ENCODE assay signal across 25 cellular contexts in the genomic region with DNA sequence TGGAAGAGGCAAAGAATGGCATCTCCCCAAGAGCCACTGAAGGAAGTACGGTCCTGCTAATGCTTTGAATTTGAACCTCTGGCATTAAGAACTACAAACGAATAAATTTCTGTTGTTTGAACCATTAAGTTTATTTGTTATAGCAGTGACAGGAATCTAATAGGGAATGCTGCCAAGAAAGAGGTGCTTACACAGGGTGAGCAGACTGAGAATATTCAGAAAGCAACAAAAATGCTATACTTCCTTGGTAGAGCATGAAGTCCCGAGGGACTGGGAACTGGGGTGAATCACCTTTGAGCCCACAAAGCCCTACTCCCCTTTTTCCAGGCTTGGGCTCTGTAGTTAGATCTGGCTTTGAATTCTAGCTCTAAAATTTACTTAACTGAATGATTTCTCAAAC.
"Had no signal": no experiment of that assay in that cellular context is flagged by ENCODE, and none has a peak within 500 bp of the region (broad histone marks: within the 10 kb centered on the region; RNA-seq: fewer than 3 reads in every experiment).

No MANE protein-coding gene starts in this region.

- H3K4me3 ChIP-seq: gastrocnemius medialis, right atrium auricular region, tibial nerve had no signal

- H3K9me3 ChIP-seq: gastrocnemius medialis, right atrium auricular region, tibial nerve had no signal

- H3K27ac ChIP-seq: gastrocnemius medialis, right atrium auricular region, tibial nerve had no signal

- H3K4me3 Mint-ChIP-seq: activated B cell treated with CpG ODN at 0.5 μM for 24 hours; activated CD4-positive, alpha-beta T cell treated with anti-CD3 and anti-CD28 coated beads for 36 hours; activated T-cell treated with anti-CD3 and anti-CD28 coated beads, Interleukin-2, amount 50 U/mL, for 24 hours; activated T-helper 17 cell treated with anti-CD3 and anti-CD28 coated beads, Interleukin-2, amount 50 U/mL, for 72 hours; memory B cell had no signal

- H3K4me1 Mint-ChIP-seq: activated CD4-positive, alpha-beta T cell treated with anti-CD3 and anti-CD28 coated beads for 36 hours; activated T-helper 17 cell treated with anti-CD3 and anti-CD28 coated beads, Interleukin-2, amount 50 U/mL, for 72 hours; memory B cell had no signal

- H3K9me3 Mint-ChIP-seq: activated B cell treated with CpG ODN at 0.5 μM for 24 hours; activated naive CD4-positive, alpha-beta T cell treated with anti-CD3 and anti-CD28 coated beads, Interleukin-2, amount 50 U/mL, for 72 hours; activated T-cell treated with anti-CD3 and anti-CD28 coated beads, Interleukin-2, amount 50 U/mL, for 24 hours; activated T-helper 17 cell treated with anti-CD3 and anti-CD28 coated beads, Interleukin-2, amount 50 U/mL, for 72 hours; memory B cell had no signal

- ATAC-seq: activated CD4-positive, alpha-beta T cell treated with anti-CD3 and anti-CD28 coated beads for 36 hours; activated naive CD4-positive, alpha-beta T cell treated with anti-CD3 and anti-CD28 coated beads, Interleukin-2, amount 50 U/mL, for 72 hours; activated T-helper 17 cell treated with anti-CD3 and anti-CD28 coated beads, Interleukin-2, amount 50 U/mL, for 72 hours; esophagus mucosa; gastrocnemius medialis; left cardiac atrium; stimulated activated naive CD8-positive, alpha-beta T cell treated with anti-CD3 and anti-CD28 coated beads, Interleukin-15, Interleukin-2, amounts not matched to agents 100 U/mL and 50 U/mL, for 24 hours had no signal

- H3K27ac Mint-ChIP-seq: activated B cell treated with CpG ODN at 0.5 μM for 24 hours; activated CD4-positive, alpha-beta T cell treated with anti-CD3 and anti-CD28 coated beads for 36 hours; activated naive CD4-positive, alpha-beta T cell treated with anti-CD3 and anti-CD28 coated beads, Interleukin-2, amount 50 U/mL, for 72 hours; activated T-cell treated with anti-CD3 and anti-CD28 coated beads, Interleukin-2, amount 50 U/mL, for 24 hours; activated T-helper 17 cell treated with anti-CD3 and anti-CD28 coated beads, Interleukin-2, amount 50 U/mL, for 72 hours; memory B cell had no signal

- H3K36me3 Mint-ChIP-seq: activated naive CD4-positive, alpha-beta T cell treated with anti-CD3 and anti-CD28 coated beads, Interleukin-2, amount 50 U/mL, for 72 hours; memory B cell had no signal

- H3K27me3 ChIP-seq: gastrocnemius medialis, right atrium auricular region, tibial nerve had no signal

- H3K4me1 ChIP-seq: right atrium auricular region, tibial nerve had no signal

- H3K36me3 ChIP-seq: gastrocnemius medialis had no signal

- FAIRE-seq: colon, urothelium cell line had no signal

- H3K27me3 Mint-ChIP-seq: activated B cell treated with CpG ODN at 0.5 μM for 24 hours; activated CD4-positive, alpha-beta T cell treated with anti-CD3 and anti-CD28 coated beads for 36 hours; activated T-cell treated with anti-CD3 and anti-CD28 coated beads, Interleukin-2, amount 50 U/mL, for 24 hours; activated T-helper 17 cell treated with anti-CD3 and anti-CD28 coated beads, Interleukin-2, amount 50 U/mL, for 72 hours; memory B cell had no signal

- DNase-seq: activated B cell treated with CpG ODN at 0.5 μM for 24 hours; activated CD4-positive, alpha-beta T cell treated with anti-CD3 and anti-CD28 coated beads for 36 hours; activated CD4-positive, alpha-beta T cell treated with anti-CD3 and anti-CD28 coated beads, Interleukin-2, amount 50 U/mL, for 4 hours; activated CD8-positive, alpha-beta memory T cell treated with anti-CD3 and anti-CD28 coated beads for 24 hours; activated CD8-positive, alpha-beta memory T cell treated with anti-CD3 and anti-CD28 coated beads, Interleukin-2, amount 50 U/mL, for 4 hours; activated T-cell treated with anti-CD3 and anti-CD28 coated beads, Interleukin-2, amount 50 U/mL, for 24 hours; aorta; central memory CD4-positive, alpha-beta T cell; effector memory CD4-positive, alpha-beta T cell; gastrocnemius medialis; hippocampal formation; left cardiac atrium; nucleus accumbens; stimulated activated CD4-positive, alpha-beta T cell treated with anti-CD3 and anti-CD28 coated beads, Interleukin-12 subunit alpha, Interleukin-12 subunit beta, amount 100 ng/mL, for 4 hours; stimulated activated CD4-positive, alpha-beta T cell treated with anti-CD3 and anti-CD28 coated beads, Interleukin-4, amount 100 ng/mL, for 4 hours; stimulated activated naive CD8-positive, alpha-beta T cell treated with anti-CD3 and anti-CD28 coated beads, Interleukin-15, Interleukin-2, amounts not matched to agents 100 U/mL and 50 U/mL, for 24 hours; T-helper 1 cell had no signal
